ENCODE assay signal across 16 cellular contexts in genomic region chr7:17289074-17289665, GRCh38. TPM values are rescaled to one million over a fixed set of nuclear protein-coding genes. Genes with fewer than 3 reads are reported as not detected.
DNase-seq lines count a peak whose midpoint lies in the region; ATAC-seq and TF ChIP-seq lines count a peak whose summit lies in the region.
"Had no signal": no experiment of that assay in that cellular context is flagged by ENCODE, and none has a peak within 500 bp of the region (broad histone marks: within the 10 kb centered on the region; RNA-seq: fewer than 3 reads in every experiment).

No MANE protein-coding gene starts in this region.

- H3K36me3 ChIP-seq in adipocyte (ENCODE audit: control insufficient read depth, insufficient read depth, low read length, severe bottlenecking), result no peaks in the 10 kb centered on the region
- H3K36me3 ChIP-seq in cardiac muscle cell, result no peaks in the 10 kb centered on the region
- H3K36me3 ChIP-seq: gastroesophageal sphincter, SJCRH30 had no signal

- no peak overlapping the region for H3K4me3 ChIP-seq in adipocyte (ENCODE audit: low read length)
- no peak overlapping the region for H3K4me3 ChIP-seq in cardiac muscle cell
- H3K4me3 ChIP-seq: dorsolateral prefrontal cortex, gastroesophageal sphincter, SJCRH30 had no signal

- H3K9ac ChIP-seq in adipocyte (ENCODE audit: low read length), result no peak overlapping the region

- H3K27ac ChIP-seq in cardiac muscle cell, result no peak overlapping the region
- H3K27ac ChIP-seq: dorsolateral prefrontal cortex, SJCRH30 had no signal

- DNase-seq in LHCN-M2 (ENCODE audit: low read depth) (peak; percentile 36), adipocyte (ENCODE audit: low read depth) (peak; percentile 72), cardiac muscle cell (ENCODE audit: low read depth in 1 of 2, low spot score in 1 of 2) (peak; percentile 83), pons (ENCODE audit: low spot score) (peak; percentile 43), GF-D8 (lab: John Stamatoyannopoulos, UW) (no peak)
- DNase-seq: activated CD8-positive, alpha-beta memory T cell treated with anti-CD3 and anti-CD28 coated beads, Interleukin-2, amount 50 U/mL, for 48 hours; C1 segment of cervical spinal cord; dorsolateral prefrontal cortex; GDM1; kidney glomerular epithelial cell; NCI-H526 treated with DMSO at 0.1 percent for 48 hours had no signal

- H3K9me3 ChIP-seq in adipocyte (ENCODE audit: control insufficient read depth, low read length) (no peaks in the 10 kb centered on the region), cardiac muscle cell (ENCODE audit: low read depth) (no peaks in the 10 kb centered on the region)
- H3K9me3 ChIP-seq: gastroesophageal sphincter, SJCRH30 had no signal

- no peak for ATAC-seq in GM21528 (IDR thresholded peaks at IDR 0.05; ENCODE audit: low FRiP score, unreplicated experiment)
- no peak for ATAC-seq in HG02840 (IDR thresholded peaks at IDR 0.05; ENCODE audit: low FRiP score, unreplicated experiment)
- ATAC-seq: gastroesophageal sphincter, HCT116 had no signal

- H3K4me1 ChIP-seq in adipocyte (ENCODE audit: control insufficient read depth, insufficient read depth, low read length), result peaks cover 12% of the 10 kb centered on the region
- H3K4me1 ChIP-seq in cardiac muscle cell (ENCODE audit: low read depth), result peaks cover 10% of the 10 kb centered on the region
- H3K4me1 ChIP-seq: SJCRH30 had no signal

- H3K27me3 ChIP-seq in adipocyte (replicated peaks; ENCODE audit: control insufficient read depth, insufficient read depth, low read length) (no peaks in the 10 kb centered on the region), cardiac muscle cell (peaks cover 8% of the 10 kb centered on the region)
- H3K27me3 ChIP-seq: dorsolateral prefrontal cortex, gastroesophageal sphincter, SJCRH30 had no signal

- TF ChIP-seq CTCF in cardiac muscle cell (IDR thresholded peaks at IDR 0.05; ENCODE audit: low read depth, low read length), result no peak

RNA-seq across cellular contexts. Expression of gene AHR, which starts 9.3 kb away (rescaled TPM):
- total RNA-seq in LHCN-M2 (2014; rRNA removed) (91.3 and 93.2 TPM in 2 replicates), cardiac muscle cell (6.5 and 12.5 TPM in 2 replicates)
- polyA plus RNA-seq in LHCN-M2 (2012), result 16.9 TPM
- polyA plus RNA-seq in cardiac muscle cell, result 1.5 and 3.1 TPM in 2 replicates
- total RNA-seq: SJCRH30 had no signal
